ENCODE assay signal across 21 cellular contexts in genomic region chr19:5436948-5437306, GRCh38. TPM values are rescaled to one million over a fixed set of nuclear protein-coding genes. Genes with fewer than 3 reads are reported as not detected.
DNase-seq lines count a peak whose midpoint lies in the region; ATAC-seq and TF ChIP-seq lines count a peak whose summit lies in the region.
"Had no signal": no experiment of that assay in that cellular context is flagged by ENCODE, and none has a peak within 500 bp of the region (broad histone marks: within the 10 kb centered on the region; RNA-seq: fewer than 3 reads in every experiment).

No MANE protein-coding gene starts in this region.

- TF ChIP-seq CTCF in left ventricle myocardium inferior (IDR thresholded peaks at IDR 0.05; ENCODE audit: borderline replicate concordance) (no peak), brain (conservative IDR thresholded peaks at IDR 0.05) (no peak), mesothelial cell of epicardium (IDR thresholded peaks at IDR 0.05; ENCODE audit: unreplicated experiment) (no peak), stomach (IDR thresholded peaks at IDR 0.05) (no peak)

- no peak for ATAC-seq in right cardiac atrium
- ATAC-seq in stimulated activated naive B cell treated with anti-CD40 and anti-IgM and Interleukin-4, amounts not matched to agents 10 μg/mL and 1 μg/mL and 100 μg/mL, for 72 hours (replicated peaks): no peak
- ATAC-seq: CD8-positive, alpha-beta T cell had no signal

- H3K27ac ChIP-seq in right cardiac atrium (ENCODE audit: low read length) (no peak overlapping the region), left ventricle myocardium inferior (replicated peaks) (no peak overlapping the region), stomach (no peak overlapping the region)
- no peak overlapping the region for H3K27ac ChIP-seq in effector memory CD4-positive, alpha-beta T cell (ENCODE audit: insufficient read depth, low read length, poor library complexity, severe bottlenecking)
- H3K27ac ChIP-seq: ascending aorta, esophagus squamous epithelium, heart left ventricle had no signal

- H3K4me3 Mint-ChIP-seq in brain (peak overlapping the region; percentile 73 to 86 (median 82)), mesothelial cell of epicardium (peak overlapping the region; percentile 63)
- no peak overlapping the region for H3K4me3 Mint-ChIP-seq in stimulated activated naive B cell treated with anti-CD40 and anti-IgM and Interleukin-4, amounts not matched to agents 10 μg/mL and 1 μg/mL and 100 μg/mL, for 72 hours
- H3K4me3 Mint-ChIP-seq: CD8-positive, alpha-beta T cell; dendritic cell treated with granulocyte-macrophage colony-stimulating factor and Interleukin-4, amounts not matched to agents 40 ng/mL and 50 ng/mL, for 4 days had no signal

- H3K27me3 ChIP-seq in right cardiac atrium (ENCODE audit: control insufficient read depth, insufficient read depth) (no peaks in the 10 kb centered on the region), left ventricle myocardium inferior (ENCODE audit: low read depth) (peaks cover 78% of the 10 kb centered on the region), stomach (peaks cover 0 to 61% (median 14%) of the 10 kb centered on the region in 3 donors)
- H3K27me3 ChIP-seq in effector memory CD4-positive, alpha-beta T cell (replicated peaks; ENCODE audit: control insufficient read depth, insufficient read depth, low read length, poor library complexity, severe bottlenecking): peaks cover 6% of the 10 kb centered on the region

- no peaks in the 10 kb centered on the region for H3K9me3 ChIP-seq in right cardiac atrium (ENCODE audit: control insufficient read depth, low read length)
- H3K9me3 ChIP-seq in left ventricle myocardium inferior (replicated peaks): peaks cover 4% of the 10 kb centered on the region
- H3K9me3 ChIP-seq in stomach: peaks cover 0 to 4% (median 0%) of the 10 kb centered on the region in 4 donors
- no peaks in the 10 kb centered on the region for H3K9me3 ChIP-seq in effector memory CD4-positive, alpha-beta T cell (ENCODE audit: control insufficient read depth, low read length)
- H3K9me3 ChIP-seq: ascending aorta, esophagus squamous epithelium, heart left ventricle had no signal

- H3K4me1 ChIP-seq in right cardiac atrium (ENCODE audit: control insufficient read depth, insufficient read depth, low read length) (no peaks in the 10 kb centered on the region), left ventricle myocardium inferior (no peaks in the 10 kb centered on the region), stomach (peaks cover 0 to 9% (median 4%) of the 10 kb centered on the region in 4 donors)
- H3K4me1 ChIP-seq in effector memory CD4-positive, alpha-beta T cell (ENCODE audit: control insufficient read depth, insufficient read depth, low read length, poor library complexity, severe bottlenecking): no peaks in the 10 kb centered on the region
- H3K4me1 ChIP-seq: ascending aorta, heart left ventricle had no signal

- DNase-seq in right cardiac atrium (no peak), left ventricle myocardium inferior (no peak), mesothelial cell of epicardium (ENCODE audit: low spot score in 2 of 2, unreplicated experiment in 2 of 2) (no peak), NCI-H187 treated with DMSO at 0.1 percent for 48 hours (lab: John Stamatoyannopoulos, UW) (no peak), stomach (no peak)
- no peak for DNase-seq in stimulated activated naive B cell treated with anti-CD40 and anti-IgM and Interleukin-4, amounts not matched to agents 10 μg/mL and 1 μg/mL and 100 μg/mL, for 72 hours
- DNase-seq in effector memory CD4-positive, alpha-beta T cell: no peak
- DNase-seq: activated gamma-delta T cell treated with Interleukin-2 at 50 U/mL for 16 hours; CD8-positive, alpha-beta T cell; esophagus squamous epithelium; SHP77 treated with DMSO at 0.1 percent for 48 hours; stimulated activated CD4-positive, alpha-beta T cell treated with anti-CD3 and anti-CD28 coated beads, Interleukin-12 subunit alpha, Interleukin-12 subunit beta, amount 100 ng/mL, for 4 hours; stimulated activated naive CD4-positive, alpha-beta T cell treated with Interleukin-2 at 50 U/mL for 16 hours had no signal

- no peak for TF ChIP-seq POLR2A in stomach (IDR thresholded peaks at IDR 0.05)

- intact Hi-C loops in right cardiac atrium (cut with DNase I): no loop called here
- intact Hi-C loops in left ventricle myocardium inferior (cut with micrococcal nuclease): no loop called here
- intact Hi-C loops in stomach (cut with DNase I; ENCODE audit: low total_unique reads): no loop called here

- H3K27me3 Mint-ChIP-seq in brain (peaks cover 7% of the 10 kb centered on the region), mesothelial cell of epicardium (ENCODE audit: low read depth) (peaks cover 69% of the 10 kb centered on the region)
- peaks cover 17 to 25% of the 10 kb centered on the region in 2 donors for H3K27me3 Mint-ChIP-seq in stimulated activated naive B cell treated with anti-CD40 and anti-IgM and Interleukin-4, amounts not matched to agents 10 μg/mL and 1 μg/mL and 100 μg/mL, for 72 hours

- H3K4me3 ChIP-seq in right cardiac atrium (ENCODE audit: low read length) (peak overlapping the region; percentile 22), left ventricle myocardium inferior (no peak overlapping the region), stomach (no peak overlapping the region)
- H3K4me3 ChIP-seq in effector memory CD4-positive, alpha-beta T cell (ENCODE audit: insufficient read depth, low read depth, low read length, poor library complexity, severe bottlenecking): no peak overlapping the region
- H3K4me3 ChIP-seq: ascending aorta, esophagus squamous epithelium, heart left ventricle had no signal

- TF ChIP-seq EP300 in stomach (IDR thresholded peaks at IDR 0.05): no peak

- peak overlapping the region in 4 of 5 experiments; percentile 81 to 97 (median 90) for H3K27ac Mint-ChIP-seq in brain
- no peak overlapping the region for H3K27ac Mint-ChIP-seq in mesothelial cell of epicardium
- no peak overlapping the region for H3K27ac Mint-ChIP-seq in stimulated activated naive B cell treated with anti-CD40 and anti-IgM and Interleukin-4, amounts not matched to agents 10 μg/mL and 1 μg/mL and 100 μg/mL, for 72 hours
- H3K27ac Mint-ChIP-seq: CD8-positive, alpha-beta T cell; dendritic cell treated with granulocyte-macrophage colony-stimulating factor and Interleukin-4, amounts not matched to agents 40 ng/mL and 50 ng/mL, for 4 days had no signal

- H3K4me1 Mint-ChIP-seq in brain: peaks cover 38% of the 10 kb centered on the region
- H3K4me1 Mint-ChIP-seq in mesothelial cell of epicardium: no peaks in the 10 kb centered on the region
- peaks cover 0 to 5% of the 10 kb centered on the region in 2 donors for H3K4me1 Mint-ChIP-seq in stimulated activated naive B cell treated with anti-CD40 and anti-IgM and Interleukin-4, amounts not matched to agents 10 μg/mL and 1 μg/mL and 100 μg/mL, for 72 hours

- H3K36me3 Mint-ChIP-seq in brain (no peaks in the 10 kb centered on the region), mesothelial cell of epicardium (no peaks in the 10 kb centered on the region)
- H3K36me3 Mint-ChIP-seq in stimulated activated naive B cell treated with anti-CD40 and anti-IgM and Interleukin-4, amounts not matched to agents 10 μg/mL and 1 μg/mL and 100 μg/mL, for 72 hours: no peaks in the 10 kb centered on the region
- H3K36me3 Mint-ChIP-seq: CD8-positive, alpha-beta T cell had no signal

- no peaks in the 10 kb centered on the region for H3K36me3 ChIP-seq in left ventricle myocardium inferior
- no peaks in the 10 kb centered on the region for H3K36me3 ChIP-seq in stomach
- H3K36me3 ChIP-seq in effector memory CD4-positive, alpha-beta T cell (ENCODE audit: control insufficient read depth, insufficient read depth, low read length): no peaks in the 10 kb centered on the region
- H3K36me3 ChIP-seq: ascending aorta, esophagus squamous epithelium, heart left ventricle had no signal

- 3% methylated on average over 15 of the region's 15 CpGs for WGBS in right cardiac atrium
- 6 to 10% (median 8%) methylated on average over 8 to 15 of the region's 15 CpGs for WGBS in stomach, 5 donors

- peaks cover 0 to 10% (median 3%) of the 10 kb centered on the region in 5 experiments for H3K9me3 Mint-ChIP-seq in brain
- H3K9me3 Mint-ChIP-seq in mesothelial cell of epicardium: peaks cover 6% of the 10 kb centered on the region
- H3K9me3 Mint-ChIP-seq in stimulated activated naive B cell treated with anti-CD40 and anti-IgM and Interleukin-4, amounts not matched to agents 10 μg/mL and 1 μg/mL and 100 μg/mL, for 72 hours: no peaks in the 10 kb centered on the region
- H3K9me3 Mint-ChIP-seq: CD8-positive, alpha-beta T cell; dendritic cell treated with granulocyte-macrophage colony-stimulating factor and Interleukin-4, amounts not matched to agents 40 ng/mL and 50 ng/mL, for 4 days had no signal

RNA-seq across cellular contexts. Expression of gene ZNRF4, which starts 18.3 kb away (rescaled TPM):
- total RNA-seq in right cardiac atrium (not detected), left ventricle myocardium inferior (not detected), mesothelial cell of epicardium (not detected in 3 replicates), stomach (not detected)
- polyA plus RNA-seq in right cardiac atrium (not detected), brain (ENCODE audit: insufficient read depth, low read depth, low replicate concordance) (not detected), stomach (not detected)
- total RNA-seq: ascending aorta; CD8-positive, alpha-beta T cell; Daoy; esophagus squamous epithelium; heart left ventricle; HT1080; M059J; urinary bladder had no signal
- polyA plus RNA-seq: heart left ventricle, urinary bladder had no signal

Comparison
In these comparisons a context has a peak if more than half of its experiments do, and no peak if none do; other contexts are left out.
1. H3K27ac Mint-ChIP-seq: peak in brain (4 of 5); none in mesothelial cell of epicardium (single experiment) and stimulated activated naive B cell treated with anti-CD40 and anti-IgM and Interleukin-4, amounts not matched to agents 10 μg/mL and 1 μg/mL and 100 μg/mL, for 72 hours (single experiment).
2. H3K4me3 Mint-ChIP-seq: peak in brain (5 of 5) and mesothelial cell of epicardium (single experiment); none in stimulated activated naive B cell treated with anti-CD40 and anti-IgM and Interleukin-4, amounts not matched to agents 10 μg/mL and 1 μg/mL and 100 μg/mL, for 72 hours (0 of 2).